21 cellular contexts compared by ENCODE assay signal in the genomic region with DNA sequence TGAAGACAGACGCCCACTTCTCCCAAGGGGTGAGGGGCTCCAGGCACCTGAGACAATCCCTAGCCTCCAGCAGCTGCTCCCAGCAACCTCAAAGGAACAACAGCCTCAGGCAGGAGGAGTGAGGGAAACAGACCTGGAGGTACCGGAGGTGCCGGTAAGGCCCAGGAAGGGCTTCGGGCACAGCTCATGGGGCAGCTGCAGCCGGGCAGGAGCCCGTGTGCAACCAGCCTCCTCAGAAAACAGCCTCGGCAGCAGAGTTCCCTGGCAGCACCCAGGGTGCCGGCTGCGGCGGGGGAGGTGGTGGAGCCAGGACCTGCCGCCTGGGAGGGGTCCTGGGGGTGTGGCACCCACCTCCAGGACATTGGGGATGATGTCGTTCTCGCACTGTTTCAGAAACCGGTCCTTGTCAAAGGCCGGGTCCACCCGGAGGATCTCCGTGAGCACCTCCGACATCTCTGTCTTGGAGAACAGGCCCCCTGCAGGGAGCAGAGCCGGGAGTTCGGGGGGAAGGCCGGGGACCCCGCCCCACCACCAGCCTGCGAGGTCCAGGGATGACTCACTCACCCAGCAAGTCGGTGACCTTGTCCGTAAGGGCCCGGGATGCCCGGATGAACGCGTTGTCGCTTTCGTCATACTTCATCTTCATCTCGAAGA. TPM values are rescaled to one million over a fixed set of nuclear protein-coding genes. Genes with fewer than 3 reads are reported as not detected.
DNase-seq lines count a peak whose midpoint lies in the region; ATAC-seq and TF ChIP-seq lines count a peak whose summit lies in the region.
"Had no signal": no experiment of that assay in that cellular context is flagged by ENCODE, and none has a peak within 500 bp of the region (broad histone marks: within the 10 kb centered on the region; RNA-seq: fewer than 3 reads in every experiment).

No MANE protein-coding gene starts in this region.

- intact Hi-C loops in sigmoid colon (cut with DNase I) (no loop called here), Caco-2 (cut with micrococcal nuclease; ENCODE audit: unreplicated experiment) (no loop called here)

- H3K9me3 ChIP-seq in gastroesophageal sphincter (no peaks in the 10 kb centered on the region), sigmoid colon (no peaks in the 10 kb centered on the region), Caco-2 (no peaks in the 10 kb centered on the region)

- no peak overlapping the region for H3K27ac Mint-ChIP-seq in activated naive CD8-positive, alpha-beta T cell treated with anti-CD3 and anti-CD28 coated beads for 36 hours
- H3K27ac Mint-ChIP-seq in Caco-2 (ENCODE audit: unreplicated experiment): no peak overlapping the region

- no peak overlapping the region for H3K4me3 Mint-ChIP-seq in activated naive CD8-positive, alpha-beta T cell treated with anti-CD3 and anti-CD28 coated beads for 36 hours
- no peak overlapping the region for H3K4me3 Mint-ChIP-seq in Caco-2 (ENCODE audit: unreplicated experiment)
- H3K4me3 Mint-ChIP-seq: CD14-positive monocyte, H9 had no signal

- CTCF ChIA-PET in Caco-2 (lab: Charles Lee): no interaction called here

- no peaks in the 10 kb centered on the region for H3K27me3 Mint-ChIP-seq in activated naive CD8-positive, alpha-beta T cell treated with anti-CD3 and anti-CD28 coated beads for 36 hours
- no peaks in the 10 kb centered on the region for H3K27me3 Mint-ChIP-seq in Caco-2 (ENCODE audit: insufficient read depth, unreplicated experiment)

- H3K9me3 Mint-ChIP-seq in activated naive CD8-positive, alpha-beta T cell treated with anti-CD3 and anti-CD28 coated beads for 36 hours: no peaks in the 10 kb centered on the region
- H3K9me3 Mint-ChIP-seq in Caco-2 (ENCODE audit: unreplicated experiment): no peaks in the 10 kb centered on the region
- H3K9me3 Mint-ChIP-seq: H9 had no signal

- H3K27ac ChIP-seq in gastroesophageal sphincter (peak overlapping the region in 3 of 4 donors; percentile 94 to 97 (median 94)), sigmoid colon (peak overlapping the region; percentile 89 to 97 (median 94))
- H3K27ac ChIP-seq: KMS-11, PC-9 had no signal

- peak; percentile 58 for DNase-seq in activated effector memory CD4-positive, alpha-beta T cell treated with anti-CD3 and anti-CD28 coated beads, Interleukin-2, amount 50 U/mL, for 16 hours
- no peak for DNase-seq in activated effector memory CD4-positive, alpha-beta T cell treated with Interleukin-2 at 50 U/mL for 16 hours
- DNase-seq in sigmoid colon (peak; percentile 66), Caco-2 (no peak), NCI-H748 (lab: John Stamatoyannopoulos, UW; ENCODE audit: unreplicated experiment) (no peak)
- no peak for DNase-seq in activated naive CD8-positive, alpha-beta T cell treated with anti-CD3 and anti-CD28 coated beads for 36 hours
- no peak for DNase-seq in activated naive CD4-positive, alpha-beta T cell treated with anti-CD3 and anti-CD28 coated beads, Interleukin-2, amount 50 U/mL, for 16 hours
- DNase-seq: 8988T, COR-L47, GDM1, H9, MV-4-11, NCI-H1417, NCI-H187 treated with DMSO at 0.1 percent for 48 hours, NCI-H226, NCI-H524, PC-9 had no signal

- TF ChIP-seq POLR2A in gastroesophageal sphincter (IDR thresholded peaks at IDR 0.05) (no peak), sigmoid colon (IDR thresholded peaks at IDR 0.05) (no peak)

- 83 to 90% methylated on average over 2 to 7 of the region's 32 CpGs for WGBS in gastroesophageal sphincter (ENCODE audit: low coverage in 1 of 2), 2 donors
- 92% methylated on average over 32 of the region's 32 CpGs for WGBS in sigmoid colon, 2 donors

- peaks cover 9% of the 10 kb centered on the region for H3K4me1 Mint-ChIP-seq in activated naive CD8-positive, alpha-beta T cell treated with anti-CD3 and anti-CD28 coated beads for 36 hours
- peaks cover 10% of the 10 kb centered on the region for H3K4me1 Mint-ChIP-seq in Caco-2 (ENCODE audit: low read depth, unreplicated experiment)
- H3K4me1 Mint-ChIP-seq: CD14-positive monocyte had no signal

- H3K36me3 Mint-ChIP-seq in activated naive CD8-positive, alpha-beta T cell treated with anti-CD3 and anti-CD28 coated beads for 36 hours: peaks cover 11% of the 10 kb centered on the region
- H3K36me3 Mint-ChIP-seq in Caco-2 (ENCODE audit: insufficient read depth, unreplicated experiment): peaks cover 86% of the 10 kb centered on the region

- H3K36me3 ChIP-seq in gastroesophageal sphincter: peaks cover 0 to 75% of the 10 kb centered on the region in 2 donors
- H3K36me3 ChIP-seq in sigmoid colon: peaks cover 49 to 66% (median 58%) of the 10 kb centered on the region in 4 donors
- H3K36me3 ChIP-seq in Caco-2 (ENCODE audit: control insufficient read depth, insufficient read depth, low read length): peaks cover 1% of the 10 kb centered on the region; the same call in 1 of the 2 replicates

- no TSS peak for BruUV-seq in Caco-2 (replicated peaks; lab: Mats Ljungman, UMichigan)

- TF ChIP-seq EP300 in gastroesophageal sphincter (IDR thresholded peaks at IDR 0.05) (no peak), sigmoid colon (IDR thresholded peaks at IDR 0.05) (no peak)

- no peaks in the 10 kb centered on the region for H3K27me3 ChIP-seq in gastroesophageal sphincter
- H3K27me3 ChIP-seq in sigmoid colon: no peaks in the 10 kb centered on the region
- no peaks in the 10 kb centered on the region for H3K27me3 ChIP-seq in Caco-2 (replicated peaks; ENCODE audit: control insufficient read depth, insufficient read depth, low read length)

- ATAC-seq in gastroesophageal sphincter: no peak

- H3K4me1 ChIP-seq in gastroesophageal sphincter (peaks cover 11 to 61% (median 38%) of the 10 kb centered on the region in 3 donors), sigmoid colon (peaks cover 0 to 59% (median 48%) of the 10 kb centered on the region in 4 donors), Caco-2 (peaks cover 9% of the 10 kb centered on the region; the same call in 1 of the 2 replicates)

- H3K4me3 ChIP-seq in gastroesophageal sphincter: no peak overlapping the region
- no peak overlapping the region for H3K4me3 ChIP-seq in sigmoid colon
- H3K4me3 ChIP-seq in Caco-2 (ENCODE audit: low read depth, low read length): no peak overlapping the region
- H3K4me3 ChIP-seq: PC-9 had no signal

- POLR2A ChIA-PET in Caco-2 (lab: Charles Lee): interaction anchor here (0.7 kb wide), 1 partner anchor 12 kb away, joined by 3 read pairs; no protein-coding TSS in a partner anchor

- no peak for TF ChIP-seq CTCF in gastroesophageal sphincter (IDR thresholded peaks at IDR 0.05)
- TF ChIP-seq CTCF in sigmoid colon (IDR thresholded peaks at IDR 0.05): no peak
- TF ChIP-seq CTCF in Caco-2 (IDR thresholded peaks at IDR 0.05; ENCODE audit: insufficient read depth in 1 of 2, low read depth in 1 of 2, low read length in 1 of 2, severe bottlenecking in 1 of 2, unreplicated experiment in 1 of 2): no peak

RNA-seq across cellular contexts. Expression of gene CTXN1, which starts 6.5 kb away (rescaled TPM):
- total RNA-seq in gastroesophageal sphincter (10 to 100 TPM; 18.3 to 33.3 (median 26.4) TPM), sigmoid colon (10 to 100 TPM; 25.3 to 92.2 (median 38.8) TPM), Caco-2 (2022) (7.4 and 9.1 TPM in 2 replicates)
- 1 to 10 TPM in 1 of 3 donors, under 1 TPM in 2; 0.60 to 2.2 (median 0.92) TPM for polyA plus RNA-seq in sigmoid colon
- under 1 TPM; 0.44 to 0.52 TPM for total RNA-seq in activated naive CD8-positive, alpha-beta T cell treated with anti-CD3 and anti-CD28 coated beads for 36 hours
- polyA plus RNA-seq: CD14-positive monocyte had no signal

RNA-seq across cellular contexts. Expression of gene TIMM44, which starts 11.1 kb away (rescaled TPM):
- total RNA-seq in gastroesophageal sphincter (100 to 1,000 TPM in 1 of 4 donors, 10 to 100 TPM in 3; 65.7 to 108 (median 86.4) TPM), sigmoid colon (10 to 100 TPM; 51.7 to 80.1 (median 78.6) TPM), Caco-2 (2022) (129 and 146 TPM in 2 replicates)
- polyA plus RNA-seq in sigmoid colon: 10 to 100 TPM; 33.0 to 72.4 (median 38.8) TPM
- total RNA-seq in activated naive CD8-positive, alpha-beta T cell treated with anti-CD3 and anti-CD28 coated beads for 36 hours: 100 to 1,000 TPM; 125 to 136 TPM

RNA-seq across cellular contexts. Expression of gene SNAPC2, which starts 12.3 kb away (rescaled TPM):
- total RNA-seq in gastroesophageal sphincter (10 to 100 TPM; 29.5 to 37.7 (median 33.4) TPM), sigmoid colon (10 to 100 TPM; 20.3 to 31.2 (median 27.8) TPM), Caco-2 (2022) (8.8 and 10.4 TPM in 2 replicates)
- 10 to 100 TPM; 11.6 to 19.5 (median 16.8) TPM for polyA plus RNA-seq in sigmoid colon
- 10 to 100 TPM; 14.4 to 14.8 TPM for total RNA-seq in activated naive CD8-positive, alpha-beta T cell treated with anti-CD3 and anti-CD28 coated beads for 36 hours

RNA-seq across cellular contexts. Expression of gene TGFBR3L, which starts 17.8 kb away (rescaled TPM):
- total RNA-seq in gastroesophageal sphincter: 1 to 10 TPM; 2.8 to 8.5 (median 5.4) TPM
- total RNA-seq in sigmoid colon: 1 to 10 TPM in 1 of 4 donors, not detected in 3; 1.8 TPM
- polyA plus RNA-seq in sigmoid colon: not detected
- total RNA-seq in activated naive CD8-positive, alpha-beta T cell treated with anti-CD3 and anti-CD28 coated beads for 36 hours: 1 to 10 TPM; 2.1 to 3.2 TPM
- total RNA-seq in Caco-2 (2022): 9.8 and 10.8 TPM in 2 replicates
- polyA plus RNA-seq: AG04450, CD14-positive monocyte had no signal

RNA-seq across cellular contexts. Expression of gene MAP2K7, which starts 28.7 kb away (rescaled TPM):
- total RNA-seq in gastroesophageal sphincter (10 to 100 TPM; 13.9 to 23.4 (median 17.9) TPM), sigmoid colon (10 to 100 TPM; 12.5 to 20.2 (median 17.4) TPM), Caco-2 (2022) (37.4 and 42.6 TPM in 2 replicates)
- polyA plus RNA-seq in sigmoid colon: 10 to 100 TPM; 15.6 to 27.8 (median 15.7) TPM
- total RNA-seq in activated naive CD8-positive, alpha-beta T cell treated with anti-CD3 and anti-CD28 coated beads for 36 hours: 10 to 100 TPM; 31.8 to 32.4 TPM

Comparison
In these comparisons a context has a peak if more than half of its experiments do, and no peak if none do; other contexts are left out.
1. DNase-seq: peak in activated effector memory CD4-positive, alpha-beta T cell treated with anti-CD3 and anti-CD28 coated beads, Interleukin-2, amount 50 U/mL, for 16 hours (single experiment) and sigmoid colon (single experiment); none in activated effector memory CD4-positive, alpha-beta T cell treated with Interleukin-2 at 50 U/mL for 16 hours (single experiment), activated naive CD8-positive, alpha-beta T cell treated with anti-CD3 and anti-CD28 coated beads for 36 hours (single experiment), Caco-2 (0 of 2), NCI-H748 (single experiment) and activated naive CD4-positive, alpha-beta T cell treated with anti-CD3 and anti-CD28 coated beads, Interleukin-2, amount 50 U/mL, for 16 hours (single experiment).